1 cellular context compared by ENCODE assay signal in genomic region chr2:193240752-193241151, GRCh38.
TF ChIP-seq lines count a peak whose summit lies in the region.

No MANE protein-coding gene starts in this region.

TF ChIP-seq in SK-N-SH, 30 proteins besides CTCF, POLR2A, EP300 and RAD21 (continued from another document):
- TF ChIP-seq ZBTB33 (IDR thresholded peaks at IDR 0.05; ENCODE audit: borderline replicate concordance, low read depth), result no peak
- TF ChIP-seq REST (IDR thresholded peaks at IDR 0.05; ENCODE audit: low read depth, low read length), result no peak
- TF ChIP-seq CHD2 (IDR thresholded peaks at IDR 0.05; ENCODE audit: low read length, partially characterized antibody), result no peak
